9 cellular contexts compared by ENCODE assay signal in the genomic region with DNA sequence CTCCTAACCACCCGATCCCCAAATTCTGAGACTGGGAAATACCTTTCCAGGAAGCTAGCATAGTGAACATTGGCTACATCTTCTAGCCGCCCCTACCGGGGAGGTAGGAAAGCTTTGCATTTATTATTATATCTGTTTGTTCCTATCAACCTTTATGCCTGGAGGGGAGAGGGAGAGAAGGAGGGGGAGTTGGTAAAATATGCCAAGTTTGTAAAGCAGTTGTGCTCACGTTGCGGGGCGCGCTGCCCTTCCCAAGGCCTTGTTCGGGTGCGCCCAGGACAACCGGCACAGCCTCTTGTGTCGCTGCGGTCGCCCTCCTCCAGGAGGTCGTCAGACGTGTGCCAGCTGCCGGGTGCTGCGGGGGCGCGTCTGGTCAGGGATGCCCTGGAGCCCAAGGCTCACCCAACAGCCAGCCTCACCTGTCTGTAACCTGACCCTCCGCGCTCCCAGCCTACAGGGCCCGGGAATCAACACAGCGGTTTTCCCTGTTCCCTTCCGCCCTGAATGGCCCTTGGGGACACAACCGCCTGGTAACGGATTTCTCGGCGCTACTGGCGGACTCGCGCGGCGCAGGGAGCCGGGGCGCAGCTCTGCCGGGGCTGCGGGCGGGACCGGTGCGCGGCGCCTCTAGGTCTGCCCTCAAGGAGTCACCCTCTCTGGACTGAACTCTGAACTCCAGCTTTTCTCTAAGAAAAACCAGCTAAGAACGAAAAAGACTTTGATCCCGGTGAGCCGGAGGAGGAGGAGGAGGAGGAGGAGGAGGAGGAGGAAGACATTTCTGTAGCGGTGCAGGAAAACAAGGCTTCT. TPM values are rescaled to one million over a fixed set of nuclear protein-coding genes. Genes with fewer than 3 reads are reported as not detected.
DNase-seq lines count a peak whose midpoint lies in the region; ATAC-seq and TF ChIP-seq lines count a peak whose summit lies in the region.
"Had no signal": no experiment of that assay in that cellular context is flagged by ENCODE, and none has a peak within 500 bp of the region (broad histone marks: within the 10 kb centered on the region; RNA-seq: fewer than 3 reads in every experiment).

No MANE protein-coding gene starts in this region.

- no peaks in the 10 kb centered on the region for H3K36me3 ChIP-seq in skeletal muscle tissue (ENCODE audit: control insufficient read depth in 3 of 3, insufficient read depth in 3 of 3, low read length in 3 of 3)

- H3K27ac Mint-ChIP-seq in glutamatergic neuron (ENCODE audit: unreplicated experiment), result no peak overlapping the region
- H3K27ac Mint-ChIP-seq: activated CD4-positive, alpha-beta memory T cell treated with anti-CD3 and anti-CD28 coated beads for 36 hours had no signal

- H3K9me3 ChIP-seq in skeletal muscle tissue (ENCODE audit: control insufficient read depth in 3 of 3, low read length in 3 of 3), result peaks cover 0 to 2% (median 0%) of the 10 kb centered on the region in 3 donors

- peaks cover 55 to 69% (median 62%) of the 10 kb centered on the region in 3 donors for H3K27me3 ChIP-seq in skeletal muscle tissue (ENCODE audit: control insufficient read depth in 3 of 3, insufficient read depth in 3 of 3, low read length in 3 of 3)

- TF ChIP-seq CTCF in glutamatergic neuron (IDR thresholded peaks at IDR 0.05; ENCODE audit: partially characterized antibody, unreplicated experiment), result peak; percentile 8

- H3K4me3 Mint-ChIP-seq in glutamatergic neuron (ENCODE audit: unreplicated experiment), result peak overlapping the region; percentile 77
- H3K4me3 Mint-ChIP-seq: activated CD4-positive, alpha-beta memory T cell treated with anti-CD3 and anti-CD28 coated beads for 36 hours had no signal

- peaks cover 3% of the 10 kb centered on the region for H3K4me1 Mint-ChIP-seq in glutamatergic neuron (ENCODE audit: low read depth, unreplicated experiment)

- H3K9me3 Mint-ChIP-seq in glutamatergic neuron (ENCODE audit: unreplicated experiment), result no peaks in the 10 kb centered on the region
- H3K9me3 Mint-ChIP-seq: activated CD4-positive, alpha-beta memory T cell treated with anti-CD3 and anti-CD28 coated beads for 36 hours had no signal

- no peaks in the 10 kb centered on the region for H3K36me3 Mint-ChIP-seq in glutamatergic neuron (ENCODE audit: unreplicated experiment)
- H3K36me3 Mint-ChIP-seq: activated CD4-positive, alpha-beta memory T cell treated with anti-CD3 and anti-CD28 coated beads for 36 hours had no signal

- peaks cover 19% of the 10 kb centered on the region for H3K27me3 Mint-ChIP-seq in glutamatergic neuron (ENCODE audit: unreplicated experiment)

- ATAC-seq in HG02870 (IDR thresholded peaks at IDR 0.05; ENCODE audit: unreplicated experiment), result no peak
- no peak for ATAC-seq in GM21447 (IDR thresholded peaks at IDR 0.05; ENCODE audit: unreplicated experiment)

- peak overlapping the region in 2 of 3 donors; percentile 6 to 14 for H3K4me3 ChIP-seq in skeletal muscle tissue (ENCODE audit: low read length in 3 of 3)

- peaks cover 11 to 12% (median 11%) of the 10 kb centered on the region in 3 donors for H3K4me1 ChIP-seq in skeletal muscle tissue (ENCODE audit: control insufficient read depth in 3 of 3, insufficient read depth in 3 of 3, low read length in 3 of 3)

- H3K9ac ChIP-seq in skeletal muscle tissue (ENCODE audit: low read depth in 1 of 3, low read length in 3 of 3), result no peak overlapping the region

- H3K27ac ChIP-seq in skeletal muscle tissue (ENCODE audit: low read depth, low read length), result no peak overlapping the region

- DNase-seq in NCI-H2227 (lab: John Stamatoyannopoulos, UW; ENCODE audit: unreplicated experiment) (peak; percentile 23), NCI-H2227 treated with DMSO at 0.1 percent for 48 hours (lab: John Stamatoyannopoulos, UW) (no peak), NCI-H526 (lab: John Stamatoyannopoulos, UW) (peak; percentile 96 to 99), glutamatergic neuron (peak; percentile 68), GM19240 (ENCODE audit: insufficient read length, low spot score) (no peak)
- DNase-seq: activated CD4-positive, alpha-beta memory T cell treated with anti-CD3 and anti-CD28 coated beads for 36 hours had no signal

RNA-seq across cellular contexts. Expression of a gene that starts 1.1 kb away (rescaled TPM):
- total RNA-seq in glutamatergic neuron (ENCODE audit: unreplicated experiment) (not detected), skeletal muscle tissue (not detected)
- total RNA-seq: activated CD4-positive, alpha-beta memory T cell treated with anti-CD3 and anti-CD28 coated beads for 36 hours had no signal

Comparison
In these comparisons a context has a peak if more than half of its experiments do, and no peak if none do; other contexts are left out.
1. DNase-seq: peak in NCI-H2227 (single experiment), NCI-H526 (2 of 2) and glutamatergic neuron (single experiment); none in NCI-H2227 treated with DMSO at 0.1 percent for 48 hours (single experiment) and GM19240 (single experiment).